8 cellular contexts compared by ENCODE assay signal in the genomic region with DNA sequence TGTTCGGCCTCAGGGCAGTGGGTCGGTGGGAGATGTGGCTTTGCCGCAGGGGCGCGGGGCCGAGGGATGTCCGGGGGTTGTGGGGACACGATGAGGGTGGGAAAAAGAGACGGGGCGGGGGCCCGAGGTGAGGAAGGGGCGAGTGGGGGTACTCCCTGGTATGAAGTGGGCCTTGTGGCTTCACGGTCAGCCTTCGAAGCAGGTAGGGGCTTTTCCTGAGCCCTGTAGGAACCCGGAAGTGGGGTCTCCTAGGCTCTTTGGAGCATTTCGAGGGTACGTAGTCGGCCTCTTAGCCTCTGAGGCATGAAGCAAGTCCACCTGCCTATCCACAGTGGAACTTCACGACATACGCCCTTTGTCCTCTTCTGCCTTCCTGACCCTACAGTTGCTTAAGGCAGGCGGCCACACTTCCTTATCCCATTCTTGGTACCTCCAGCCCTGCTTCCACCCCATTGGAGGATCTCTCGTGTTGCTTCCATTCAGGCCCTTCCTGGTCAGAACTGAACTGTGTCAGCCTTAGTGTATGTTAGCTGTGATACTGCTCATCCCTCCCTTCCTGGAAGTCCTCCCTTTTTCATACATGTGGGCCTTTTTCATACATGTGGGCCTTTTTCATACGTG. TPM values are rescaled to one million over a fixed set of nuclear protein-coding genes. Genes with fewer than 3 reads are reported as not detected.
DNase-seq lines count a peak whose midpoint lies in the region; ATAC-seq and TF ChIP-seq lines count a peak whose summit lies in the region.

No MANE protein-coding gene starts in this region.

- H3K36me3 Mint-ChIP-seq in activated B cell treated with CpG ODN at 0.5 μM for 24 hours (ENCODE audit: low read depth): peaks cover 61% of the 10 kb centered on the region

- H3K9me3 ChIP-seq in ES-I3 (ENCODE audit: control insufficient read depth, insufficient read depth, low read length): no peaks in the 10 kb centered on the region
- no peaks in the 10 kb centered on the region for H3K9me3 ChIP-seq in HUES6 (ENCODE audit: control insufficient read depth, insufficient read depth, low read depth, low read length)
- H3K9me3 ChIP-seq in esophagus squamous epithelium: no peaks in the 10 kb centered on the region
- no peaks in the 10 kb centered on the region for H3K9me3 ChIP-seq in neural cell (ENCODE audit: low read length)

- H3K9ac ChIP-seq in ES-I3 (ENCODE audit: low read depth, low read length): peak overlapping the region; percentile 81
- H3K9ac ChIP-seq in HUES6 (ENCODE audit: low read length): peak overlapping the region; percentile 100
- H3K9ac ChIP-seq in neural cell (ENCODE audit: low read length): peak overlapping the region; percentile 99

- H3K36me3 ChIP-seq in ES-I3 (ENCODE audit: insufficient read depth, low read length): peaks cover 6% of the 10 kb centered on the region
- peaks cover 47% of the 10 kb centered on the region for H3K36me3 ChIP-seq in HUES6 (ENCODE audit: control insufficient read depth, insufficient read depth, low read length)
- H3K36me3 ChIP-seq in esophagus squamous epithelium: peaks cover 9 to 69% (median 18%) of the 10 kb centered on the region in 3 donors
- H3K36me3 ChIP-seq in neural cell (ENCODE audit: insufficient read depth, low read length): peaks cover 5% of the 10 kb centered on the region

- no peaks in the 10 kb centered on the region for H4K20me1 ChIP-seq in neural cell (ENCODE audit: insufficient read depth)

- H3K4me3 Mint-ChIP-seq in activated B cell treated with CpG ODN at 0.5 μM for 24 hours: peak overlapping the region; percentile 99

- peak overlapping the region; percentile 85 for H3K4me2 ChIP-seq in neural cell (ENCODE audit: low read length)

- H3K27ac ChIP-seq in HUES6 (ENCODE audit: low read depth, low read length): peak overlapping the region; percentile 100
- peak overlapping the region; percentile 98 to 100 (median 98) for H3K27ac ChIP-seq in esophagus squamous epithelium
- peak overlapping the region; percentile 98 for H3K27ac ChIP-seq in neural cell (ENCODE audit: low read length)

- H3K27me3 Mint-ChIP-seq in activated B cell treated with CpG ODN at 0.5 μM for 24 hours: no peaks in the 10 kb centered on the region

- H3K4me1 ChIP-seq in ES-I3 (ENCODE audit: insufficient read depth, low read length) (no peaks in the 10 kb centered on the region; the same call in 1 of the 2 replicates), HUES6 (ENCODE audit: control insufficient read depth, insufficient read depth, low read length) (peaks cover 8% of the 10 kb centered on the region; the same call in 1 of the 2 replicates), esophagus squamous epithelium (peaks cover 17 to 54% (median 26%) of the 10 kb centered on the region in 3 donors)

- no peak for DNase-seq in activated B cell treated with CpG ODN at 0.5 μM for 24 hours
- no peak for DNase-seq in esophagus squamous epithelium (lab: John Stamatoyannopoulos, UW)

- no peaks in the 10 kb centered on the region for H3K9me3 Mint-ChIP-seq in activated B cell treated with CpG ODN at 0.5 μM for 24 hours

- CTCF ChIA-PET in activated B cell treated with CpG ODN at 0.5 μM for 24 hours (lab: Charles Lee): interaction anchor here (1.0 to 1.3 kb wide), 3 partner anchors 11 to 140 kb away, joined by 4 to 8 read pairs (median 7); partner anchors contain the start of gene CRELD1

- H3K27ac Mint-ChIP-seq in activated B cell treated with CpG ODN at 0.5 μM for 24 hours: peak overlapping the region; percentile 100

- peaks cover 30% of the 10 kb centered on the region for H3K79me2 ChIP-seq in neural cell (replicated peaks; ENCODE audit: insufficient read depth, low read length)

- TF ChIP-seq RAD21 in neural cell (conservative IDR thresholded peaks at IDR 0.05): no peak

- no peaks in the 10 kb centered on the region for H3K27me3 ChIP-seq in HUES6 (ENCODE audit: control insufficient read depth, insufficient read depth, low read length)
- no peaks in the 10 kb centered on the region for H3K27me3 ChIP-seq in esophagus squamous epithelium
- no peaks in the 10 kb centered on the region for H3K27me3 ChIP-seq in neural cell (ENCODE audit: insufficient read depth, low read depth, low read length)

- H3K9me2 ChIP-seq in neural cell (ENCODE audit: insufficient read depth, low read length): no peaks in the 10 kb centered on the region

- peak overlapping the region; percentile 99 for H3K4me3 ChIP-seq in HUES6 (ENCODE audit: low read depth, low read length)
- peak overlapping the region; percentile 88 to 98 (median 93) for H3K4me3 ChIP-seq in esophagus squamous epithelium
- peak overlapping the region; percentile 97 for H3K4me3 ChIP-seq in neural cell (ENCODE audit: low read length)

- peak in 1 of 4 donors; percentile 59 for TF ChIP-seq POLR2A in esophagus squamous epithelium (IDR thresholded peaks at IDR 0.05)

- no peaks in the 10 kb centered on the region for H3F3A ChIP-seq in neural cell (ENCODE audit: insufficient read depth, low read length, poor library complexity, severe bottlenecking)

- POLR2A ChIA-PET in activated B cell treated with CpG ODN at 0.5 μM for 24 hours (lab: Charles Lee): interaction anchor here (0.6 to 6.2 kb wide), 34 partner anchors 8 to 569 kb away, joined by 3 to 146 read pairs (median 6); partner anchors contain the start of genes BRPF1, CAMK1, CRELD1 and EMC3

- intact Hi-C loops in activated B cell treated with CpG ODN at 0.5 μM for 24 hours (cut with micrococcal nuclease): loop anchor here (2.0 to 10.0 kb wide), 4 partner anchors 140 to 532 kb away; partner anchors contain the start of genes BRK1, CRELD1, EMC3 and SEC13
- intact Hi-C loops in esophagus squamous epithelium (cut with DNase I): no loop called here

- peak; percentile 2 for ATAC-seq in activated B cell treated with CpG ODN at 0.5 μM for 24 hours (ENCODE audit: low read depth)
- no peak for ATAC-seq in HG03378 (IDR thresholded peaks at IDR 0.05; ENCODE audit: unreplicated experiment)
- ATAC-seq in HG03039 (IDR thresholded peaks at IDR 0.05; ENCODE audit: unreplicated experiment): no peak
- ATAC-seq in GM21825 (IDR thresholded peaks at IDR 0.05; ENCODE audit: unreplicated experiment): no peak

- TF ChIP-seq EP300 in neural cell (conservative IDR thresholded peaks at IDR 0.05; ENCODE audit: poor library complexity, severe bottlenecking): no peak

- TF ChIP-seq CTCF in activated B cell treated with CpG ODN at 0.5 μM for 24 hours (IDR thresholded peaks at IDR 0.05) (no peak), esophagus squamous epithelium (IDR thresholded peaks at IDR 0.05) (no peak), neural cell (IDR thresholded peaks at IDR 0.05; ENCODE audit: poor library complexity, severe bottlenecking) (no peak)

- peak overlapping the region; percentile 82 for H2AFZ ChIP-seq in neural cell (ENCODE audit: low read depth, low read length)

- WGBS in esophagus squamous epithelium, 2 donors: 0 to 3% methylated on average over 6 to 9 of the region's 23 CpGs

- peaks cover 70% of the 10 kb centered on the region for H3K4me1 Mint-ChIP-seq in activated B cell treated with CpG ODN at 0.5 μM for 24 hours

TF ChIP-seq in neural cell, 6 proteins besides CTCF, POLR2A, EP300 and RAD21 (continues in another document):
- no peak for TF ChIP-seq TAF1 (IDR thresholded peaks at IDR 0.05; ENCODE audit: low read depth)
- no peak for TF ChIP-seq POLR2AphosphoS5 (IDR thresholded peaks at IDR 0.05)
- no peak for TF ChIP-seq SMC3 (conservative IDR thresholded peaks at IDR 0.05; ENCODE audit: poor library complexity)
- TF ChIP-seq REST (IDR thresholded peaks at IDR 0.05; ENCODE audit: borderline replicate concordance): peak; percentile 22
- peak; percentile 30 for TF ChIP-seq MXI1 (conservative IDR thresholded peaks at IDR 0.05; ENCODE audit: poor library complexity, severe bottlenecking)

RNA-seq across cellular contexts. Expression of gene ARPC4, which starts 0.4 kb away (rescaled TPM):
- total RNA-seq in activated B cell treated with CpG ODN at 0.5 μM for 24 hours (315 and 338 TPM in 2 replicates), esophagus squamous epithelium (100 to 1,000 TPM; 125 to 244 (median 167) TPM)
- polyA plus RNA-seq in neural cell: 179 and 188 TPM in 2 replicates
- 133 and 144 TPM in 2 replicates for polyA minus RNA-seq in neural cell

RNA-seq across cellular contexts. Expression of gene TADA3, which starts 1.0 kb away (rescaled TPM):
- total RNA-seq in activated B cell treated with CpG ODN at 0.5 μM for 24 hours (43.8 and 44.7 TPM in 2 replicates), esophagus squamous epithelium (10 to 100 TPM; 34.7 to 54.4 (median 44.8) TPM)
- 55.4 and 64.0 TPM in 2 replicates for polyA plus RNA-seq in neural cell
- 36.5 and 39.1 TPM in 2 replicates for polyA minus RNA-seq in neural cell

RNA-seq across cellular contexts. Expression of gene TTLL3, which starts 16.8 kb away (rescaled TPM):
- total RNA-seq in activated B cell treated with CpG ODN at 0.5 μM for 24 hours (51.4 and 61.9 TPM in 2 replicates), esophagus squamous epithelium (10 to 100 TPM in 3 of 4 donors, 1 to 10 TPM in 1; 7.6 to 29.2 (median 10.2) TPM)
- polyA plus RNA-seq in neural cell: 47.6 and 78.3 TPM in 2 replicates
- polyA minus RNA-seq in neural cell: 23.4 and 24.6 TPM in 2 replicates

RNA-seq across cellular contexts. Expression of gene CAMK1, which starts 23.5 kb away (rescaled TPM):
- total RNA-seq in activated B cell treated with CpG ODN at 0.5 μM for 24 hours (0.69 and 1.7 TPM in 2 replicates), esophagus squamous epithelium (10 to 100 TPM in 2 of 4 donors, 1 to 10 TPM in 2; 2.9 to 19.6 (median 7.6) TPM)
- polyA plus RNA-seq in neural cell: 18.7 and 21.3 TPM in 2 replicates
- 6.1 and 12.4 TPM in 2 replicates for polyA minus RNA-seq in neural cell

RNA-seq across cellular contexts. Expression of gene OGG1, which starts 43.5 kb away (rescaled TPM):
- 43.5 and 60.7 TPM in 2 replicates for total RNA-seq in activated B cell treated with CpG ODN at 0.5 μM for 24 hours
- total RNA-seq in esophagus squamous epithelium: 10 to 100 TPM in 2 of 4 donors, 1 to 10 TPM in 2; 9.5 to 20.6 (median 10.5) TPM
- polyA plus RNA-seq in neural cell: 34.4 and 40.3 TPM in 2 replicates
- polyA minus RNA-seq in neural cell: 60.5 and 73.5 TPM in 2 replicates
